In the genomic region with DNA sequence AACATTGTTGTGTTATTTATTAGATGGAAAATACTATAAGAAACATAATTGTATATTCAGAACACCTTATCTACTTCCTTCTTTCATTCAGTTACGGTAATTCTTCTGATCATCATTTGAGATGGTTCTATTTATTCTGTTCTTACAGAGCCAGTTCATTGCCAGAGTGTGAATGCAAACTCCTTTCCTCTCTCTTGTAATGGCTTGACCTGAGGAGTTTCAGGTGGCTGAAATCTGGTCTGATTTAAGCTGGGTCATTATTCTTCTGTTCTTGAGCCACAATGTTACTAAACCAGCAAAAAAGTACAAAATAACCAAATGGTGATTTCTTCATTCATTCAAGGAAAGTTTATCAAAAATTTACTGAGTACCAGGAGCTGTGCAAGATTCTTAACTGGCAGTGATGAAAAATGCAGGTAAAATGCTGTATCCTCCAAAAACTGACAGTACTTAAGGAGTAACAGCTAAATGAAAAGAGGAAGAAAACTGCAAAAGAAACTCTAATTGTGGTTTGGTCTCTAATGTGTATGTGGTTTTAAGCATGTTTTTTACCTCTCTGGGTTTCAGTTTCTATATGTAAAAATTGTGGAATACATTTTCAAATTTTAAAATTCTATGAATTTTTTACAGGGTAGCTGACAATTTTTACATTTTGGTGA, we compare ENCODE assay signal across 12 cellular contexts.
DNase-seq lines count a peak whose midpoint lies in the region; ATAC-seq and TF ChIP-seq lines count a peak whose summit lies in the region.
"Had no signal": no experiment of that assay in that cellular context is flagged by ENCODE, and none has a peak within 500 bp of the region (broad histone marks: within the 10 kb centered on the region; RNA-seq: fewer than 3 reads in every experiment).

No MANE protein-coding gene starts in this region.

- H3K9me3 ChIP-seq in left lung, result no peaks in the 10 kb centered on the region
- no peaks in the 10 kb centered on the region for H3K9me3 ChIP-seq in mesenchymal stem cell (ENCODE audit: control insufficient read depth, low read length)
- peaks cover 20% of the 10 kb centered on the region for H3K9me3 ChIP-seq in Karpas-422 (ENCODE audit: low read length)

- H3K4me1 ChIP-seq in left lung (no peaks in the 10 kb centered on the region), mesenchymal stem cell (ENCODE audit: control insufficient read depth, insufficient read depth, low read depth, low read length) (no peaks in the 10 kb centered on the region), Karpas-422 (ENCODE audit: low read length) (no peaks in the 10 kb centered on the region)

- no peak overlapping the region for H2BK15ac ChIP-seq in mesenchymal stem cell (ENCODE audit: low read depth, poor library complexity, severe bottlenecking)

- H3K4me1 Mint-ChIP-seq in T-cell, result peaks cover 0 to 4% (median 3%) of the 10 kb centered on the region in 3 donors

- no peaks in the 10 kb centered on the region for H3K27me3 Mint-ChIP-seq in T-cell
- H3K27me3 Mint-ChIP-seq: activated CD4-positive, alpha-beta T cell treated with anti-CD3 and anti-CD28 coated beads, Interleukin-2, amount 10 ng/mL, durations not matched to agents 24 days and 14 days had no signal

- H3K14ac ChIP-seq in mesenchymal stem cell (ENCODE audit: low read length in 2 of 2), result no peak overlapping the region

- no peaks in the 10 kb centered on the region for H4K20me1 ChIP-seq in Karpas-422 (ENCODE audit: insufficient read depth, low read depth, low read length)

- H2AK5ac ChIP-seq in mesenchymal stem cell (ENCODE audit: low read length, severe bottlenecking), result no peak overlapping the region

- no peaks in the 10 kb centered on the region for H3K79me1 ChIP-seq in mesenchymal stem cell (replicated peaks; ENCODE audit: low read length, poor library complexity, severe bottlenecking)

- no peak overlapping the region for H3K27ac ChIP-seq in left lung
- H3K27ac ChIP-seq in mesenchymal stem cell (ENCODE audit: low read length, poor library complexity, severe bottlenecking), result no peak overlapping the region
- H3K27ac ChIP-seq in Karpas-422 (ENCODE audit: low read length), result no peak overlapping the region

- H3K18ac ChIP-seq in mesenchymal stem cell (ENCODE audit: low read depth in 1 of 2, low read length in 2 of 2), result no peak overlapping the region

- no peak overlapping the region for H3K4me3 Mint-ChIP-seq in T-cell
- H3K4me3 Mint-ChIP-seq: activated CD4-positive, alpha-beta T cell treated with anti-CD3 and anti-CD28 coated beads, Interleukin-2, amount 10 ng/mL, durations not matched to agents 24 days and 14 days had no signal

- H4K91ac ChIP-seq in mesenchymal stem cell (ENCODE audit: low read length), result no peak overlapping the region

- no peak overlapping the region for H2BK120ac ChIP-seq in mesenchymal stem cell (ENCODE audit: low read depth, low read length)

- no peak overlapping the region for H3K9ac ChIP-seq in mesenchymal stem cell (ENCODE audit: low read length)
- H3K9ac ChIP-seq in Karpas-422 (ENCODE audit: low read length), result no peak overlapping the region

- H2AFZ ChIP-seq in mesenchymal stem cell (ENCODE audit: low read depth, low read length) (no peak overlapping the region), Karpas-422 (ENCODE audit: low read length) (no peak overlapping the region)

- no peaks in the 10 kb centered on the region for H3K36me3 Mint-ChIP-seq in T-cell

- no peak overlapping the region for H3K4ac ChIP-seq in mesenchymal stem cell (ENCODE audit: low read depth in 1 of 2, low read length in 2 of 2)

- intact Hi-C loops in left lung (cut with DNase I), result no loop called here

- H3K9me3 Mint-ChIP-seq in T-cell, result peaks cover 0 to under 1% (median under 1%) of the 10 kb centered on the region in 3 donors
- H3K9me3 Mint-ChIP-seq: activated CD4-positive, alpha-beta T cell treated with anti-CD3 and anti-CD28 coated beads, Interleukin-2, amount 10 ng/mL, durations not matched to agents 24 days and 14 days had no signal

- H3K9me2 ChIP-seq in Karpas-422 (replicated peaks; ENCODE audit: insufficient read depth, low read length), result no peaks in the 10 kb centered on the region

- CTCF ChIA-PET in T-cell (lab: Charles Lee), result no interaction called here

- POLR2A ChIA-PET in T-cell (lab: Charles Lee), result interaction anchor here in 1 of 2 donors (0.5 kb wide), 1 partner anchor 119 kb away, joined by 6 read pairs; no protein-coding TSS in a partner anchor

- no peak overlapping the region for H4K8ac ChIP-seq in mesenchymal stem cell (ENCODE audit: low read length)

- H3K36me3 ChIP-seq in left lung (no peaks in the 10 kb centered on the region), mesenchymal stem cell (ENCODE audit: control insufficient read depth in 1 of 2, insufficient read depth in 2 of 2, low read depth in 1 of 2, low read length in 2 of 2) (no peaks in the 10 kb centered on the region), Karpas-422 (ENCODE audit: insufficient read depth, low read length) (no peaks in the 10 kb centered on the region)

- WGBS in mesenchymal stem cell, result 100% methylated on average over 1 of the region's 1 CpG

- no peak for TF ChIP-seq CTCF in left lung (IDR thresholded peaks at IDR 0.05)

- H3K79me2 ChIP-seq in Karpas-422 (ENCODE audit: low read length), result no peaks in the 10 kb centered on the region

- H2BK5ac ChIP-seq in mesenchymal stem cell (ENCODE audit: low read depth, low read length, poor library complexity, severe bottlenecking), result no peak overlapping the region

- no peaks in the 10 kb centered on the region for H3K27me3 ChIP-seq in left lung
- H3K27me3 ChIP-seq in mesenchymal stem cell (ENCODE audit: control insufficient read depth in 1 of 2, insufficient read depth in 1 of 2, low read length in 2 of 2), result no peaks in the 10 kb centered on the region
- H3K27me3 ChIP-seq in Karpas-422 (ENCODE audit: low read length), result no peaks in the 10 kb centered on the region

- no peak overlapping the region for H3K4me3 ChIP-seq in left lung
- H3K4me3 ChIP-seq in mesenchymal stem cell (ENCODE audit: insufficient read depth in 1 of 2, low read depth in 1 of 2, low read length in 2 of 2), result no peak overlapping the region
- no peak overlapping the region for H3K4me3 ChIP-seq in Karpas-422 (ENCODE audit: low read length)

- H3K4me2 ChIP-seq in mesenchymal stem cell (ENCODE audit: low read length, poor library complexity, severe bottlenecking) (no peak overlapping the region), Karpas-422 (ENCODE audit: low read depth, low read length, poor library complexity, severe bottlenecking) (no peak overlapping the region)

- DNase-seq in NOMO-1 (lab: John Stamatoyannopoulos, UW; ENCODE audit: unreplicated experiment in 2 of 2) (peak; percentile 59 to 88), left lung (no peak), mesenchymal stem cell (no peak), T-cell (no peak), Karpas-422 (no peak)
- DNase-seq: activated CD4-positive, alpha-beta T cell treated with anti-CD3 and anti-CD28 coated beads, Interleukin-2, amount 10 ng/mL, durations not matched to agents 24 days and 14 days; small intestine; stimulated activated naive CD4-positive, alpha-beta T cell treated with Interleukin-2 at 50 U/mL for 16 hours had no signal

- H3K23ac ChIP-seq in mesenchymal stem cell (ENCODE audit: low read length in 2 of 2), result no peak overlapping the region

- ATAC-seq in GM18520 (IDR thresholded peaks at IDR 0.05; ENCODE audit: unreplicated experiment), result peak; percentile 95
- ATAC-seq in GM21515 (IDR thresholded peaks at IDR 0.05; ENCODE audit: unreplicated experiment), result peak; percentile 98
- peak; percentile 98 for ATAC-seq in HG03097 (IDR thresholded peaks at IDR 0.05; ENCODE audit: low FRiP score, unreplicated experiment)
- no peak for ATAC-seq in left lung
- no peak for ATAC-seq in T-cell (replicated peaks in 1 of 4)
- ATAC-seq: Panc1 had no signal

- H2BK12ac ChIP-seq in mesenchymal stem cell (ENCODE audit: low read length in 2 of 2), result no peak overlapping the region

- no peak overlapping the region for H3K27ac Mint-ChIP-seq in T-cell
- H3K27ac Mint-ChIP-seq: activated CD4-positive, alpha-beta T cell treated with anti-CD3 and anti-CD28 coated beads, Interleukin-2, amount 10 ng/mL, durations not matched to agents 24 days and 14 days had no signal

Comparison
In these comparisons a context has a peak if more than half of its experiments do, and no peak if none do; other contexts are left out.
1. ATAC-seq: peak in GM18520 (single experiment), GM21515 (single experiment) and HG03097 (single experiment); none in left lung (single experiment) and T-cell (0 of 4).
2. DNase-seq: peak in NOMO-1 (2 of 2); none in left lung (0 of 2), mesenchymal stem cell (single experiment), T-cell (0 of 34) and Karpas-422 (single experiment).